8 cellular contexts compared by ENCODE assay signal in genomic region chr15:34855397-34855796, GRCh38.
DNase-seq lines count a peak whose midpoint lies in the region; ATAC-seq, FAIRE-seq and TF ChIP-seq lines count a peak whose summit lies in the region.
"Had no signal": no experiment of that assay in that cellular context is flagged by ENCODE, and none has a peak within 500 bp of the region (broad histone marks: within the 10 kb centered on the region; RNA-seq: fewer than 3 reads in every experiment).

No MANE protein-coding gene starts in this region.

- H3K79me2 ChIP-seq in osteoblast (ENCODE audit: insufficient read depth, low read length): no peaks in the 10 kb centered on the region
- no peaks in the 10 kb centered on the region for H3K79me2 ChIP-seq in HepG2 (ENCODE audit: insufficient read depth, low read length)

- DNase-seq in G401 (ENCODE audit: low spot score): peak; percentile 68
- peak; percentile 83 for DNase-seq in NCI-H1105 treated with DMSO at 0.1 percent for 48 hours (lab: John Stamatoyannopoulos, UW)
- DNase-seq in choroid plexus epithelial cell (ENCODE audit: low read depth): peak; percentile 82
- no peak for DNase-seq in osteoblast (ENCODE audit: insufficient read length, low spot score, missing footprints)
- DNase-seq in GF-D8 (lab: John Stamatoyannopoulos, UW): no peak
- no peak for DNase-seq in HepG2 (ENCODE audit: low spot score)
- DNase-seq: sigmoid colon had no signal

- no peak for FAIRE-seq in HepG2 (lab: Jason Lieb, UNC)

- in situ Hi-C loops in G401 (cut with HindIII; ENCODE audit: low sequenced_read_pairs): no loop called here
- in situ Hi-C loops in HepG2 (cut with HindIII; ENCODE audit: extremely low pct_ligation_motif_present, low pct_unique_long_range_greater_than_20kb): no loop called here

- H3K4me1 ChIP-seq in osteoblast (ENCODE audit: insufficient read depth, low read length) (peaks cover 15% of the 10 kb centered on the region), HepG2 (ENCODE audit: insufficient read depth, low read length) (no peaks in the 10 kb centered on the region)

- H3K4me3 ChIP-seq in choroid plexus epithelial cell (ENCODE audit: low read depth, low read length) (no peak overlapping the region), osteoblast (ENCODE audit: insufficient read depth, low read length) (no peak overlapping the region), HepG2 (replicated peaks in 1 of 3; ENCODE audit: insufficient read depth in 1 of 3, low read depth in 2 of 3, low read length in 3 of 3) (no peak overlapping the region)
- H3K4me3 ChIP-seq: sigmoid colon had no signal

- peaks cover 3% of the 10 kb centered on the region for H4K20me1 ChIP-seq in osteoblast (ENCODE audit: insufficient read depth, low read length)
- no peaks in the 10 kb centered on the region for H4K20me1 ChIP-seq in HepG2 (ENCODE audit: insufficient read depth, low read length)

- TF ChIP-seq CTCF in choroid plexus epithelial cell (conservative IDR thresholded peaks at IDR 0.05; ENCODE audit: low read depth, low read length): no peak
- TF ChIP-seq CTCF in osteoblast (IDR thresholded peaks at IDR 0.05; ENCODE audit: extremely low read depth, low read depth, low read length): no peak
- TF ChIP-seq CTCF in HepG2 (CRISPR knock-in tag; IDR thresholded peaks at IDR 0.05): no peak

- H2AFZ ChIP-seq in osteoblast (ENCODE audit: low read length) (no peak overlapping the region), HepG2 (ENCODE audit: low read length) (no peak overlapping the region)

- ATAC-seq in GM18907 (IDR thresholded peaks at IDR 0.05; ENCODE audit: unreplicated experiment) (no peak), HepG2 (no peak)

- H3K36me3 ChIP-seq in osteoblast (ENCODE audit: insufficient read depth, low read length): peaks cover 14% of the 10 kb centered on the region
- H3K36me3 ChIP-seq in HepG2 (replicated peaks in 1 of 2; ENCODE audit: control insufficient read depth in 1 of 2, insufficient read depth in 2 of 2, low read length in 2 of 2): peaks cover 7 to 25% of the 10 kb centered on the region in 2 experiments

- POLR2A ChIA-PET in HepG2 (lab: Yijun Ruan, JAX): no interaction called here

- H3K9ac ChIP-seq in HepG2 (ENCODE audit: insufficient read depth, low read depth, low read length): no peak overlapping the region

- no peak for TF ChIP-seq RAD21 in HepG2 (CRISPR knock-in tag; IDR thresholded peaks at IDR 0.05)

- H3K27me3 ChIP-seq in osteoblast (ENCODE audit: insufficient read depth, low read length) (no peaks in the 10 kb centered on the region), HepG2 (ENCODE audit: control insufficient read depth in 1 of 2, insufficient read depth in 2 of 2, low read length in 2 of 2) (no peaks in the 10 kb centered on the region)
- H3K27me3 ChIP-seq: sigmoid colon had no signal

- H3K9me3 ChIP-seq in osteoblast (ENCODE audit: low read depth, low read length) (no peaks in the 10 kb centered on the region), HepG2 (ENCODE audit: low read length) (no peaks in the 10 kb centered on the region)
- H3K9me3 ChIP-seq: sigmoid colon had no signal

- TF ChIP-seq POLR2A in HepG2 (IDR thresholded peaks at IDR 0.05; ENCODE audit: insufficient read depth in 1 of 2, low read depth in 2 of 2, low read length in 2 of 2): no peak

- BruUV-seq in HepG2 (replicated peaks; lab: Mats Ljungman, UMichigan): no TSS peak

- intact Hi-C loops in HepG2 (cut with micrococcal nuclease; ENCODE audit: unreplicated experiment): no loop called here

- CTCF ChIA-PET in HepG2 (lab: Yijun Ruan, JAX; ENCODE audit: low intra/inter-chr PET ratio, low total read pairs): no interaction called here

- TF ChIP-seq EP300 in HepG2 (IDR thresholded peaks at IDR 0.05; ENCODE audit: low read depth in 2 of 2, low read length in 2 of 2) (no peak), HepG2 (CRISPR knock-in tag; IDR thresholded peaks at IDR 0.05; ENCODE audit: borderline replicate concordance) (no peak)

- H3K4me2 ChIP-seq in osteoblast (ENCODE audit: insufficient read depth, low read length): peak overlapping the region; percentile 4
- H3K4me2 ChIP-seq in HepG2 (ENCODE audit: low read depth, low read length): no peak overlapping the region

- H3K27ac ChIP-seq in osteoblast (ENCODE audit: low read depth, low read length) (peak overlapping the region; percentile 2), HepG2 (ENCODE audit: extremely low read length, insufficient read depth, low read length) (no peak overlapping the region)
- H3K27ac ChIP-seq: sigmoid colon had no signal

TF ChIP-seq in HepG2, 621 proteins besides CTCF, POLR2A, EP300 and RAD21:
- TF ChIP-seq, protein P1, sequence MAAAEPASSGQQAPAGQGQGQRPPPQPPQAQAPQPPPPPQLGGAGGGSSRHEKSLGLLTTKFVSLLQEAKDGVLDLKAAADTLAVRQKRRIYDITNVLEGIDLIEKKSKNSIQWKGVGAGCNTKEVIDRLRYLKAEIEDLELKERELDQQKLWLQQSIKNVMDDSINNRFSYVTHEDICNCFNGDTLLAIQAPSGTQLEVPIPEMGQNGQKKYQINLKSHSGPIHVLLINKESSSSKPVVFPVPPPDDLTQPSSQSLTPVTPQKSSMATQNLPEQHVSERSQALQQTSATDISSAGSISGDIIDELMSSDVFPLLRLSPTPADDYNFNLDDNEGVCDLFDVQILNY (CRISPR knock-in tag; conservative IDR thresholded peaks at IDR 0.05): no peak
- no peak for TF ChIP-seq ZMYM4 (CRISPR knock-in tag; IDR thresholded peaks at IDR 0.05)
- no peak for TF ChIP-seq MTA3 (CRISPR knock-in tag; IDR thresholded peaks at IDR 0.05)
- no peak for TF ChIP-seq ATAD3A (CRISPR knock-in tag; IDR thresholded peaks at IDR 0.05)
- TF ChIP-seq ZNF749 (CRISPR knock-in tag; IDR thresholded peaks at IDR 0.05; ENCODE audit: borderline replicate concordance): no peak
- no peak for TF ChIP-seq KDM1A (CRISPR knock-in tag; IDR thresholded peaks at IDR 0.05)
- no peak for TF ChIP-seq TMF1 (CRISPR knock-in tag; IDR thresholded peaks at IDR 0.05; ENCODE audit: low read depth)
- no peak for TF ChIP-seq ZBTB42 (CRISPR knock-in tag; IDR thresholded peaks at IDR 0.05)
- TF ChIP-seq SMAD9 (CRISPR knock-in tag; IDR thresholded peaks at IDR 0.05): no peak
- TF ChIP-seq, protein P2, sequence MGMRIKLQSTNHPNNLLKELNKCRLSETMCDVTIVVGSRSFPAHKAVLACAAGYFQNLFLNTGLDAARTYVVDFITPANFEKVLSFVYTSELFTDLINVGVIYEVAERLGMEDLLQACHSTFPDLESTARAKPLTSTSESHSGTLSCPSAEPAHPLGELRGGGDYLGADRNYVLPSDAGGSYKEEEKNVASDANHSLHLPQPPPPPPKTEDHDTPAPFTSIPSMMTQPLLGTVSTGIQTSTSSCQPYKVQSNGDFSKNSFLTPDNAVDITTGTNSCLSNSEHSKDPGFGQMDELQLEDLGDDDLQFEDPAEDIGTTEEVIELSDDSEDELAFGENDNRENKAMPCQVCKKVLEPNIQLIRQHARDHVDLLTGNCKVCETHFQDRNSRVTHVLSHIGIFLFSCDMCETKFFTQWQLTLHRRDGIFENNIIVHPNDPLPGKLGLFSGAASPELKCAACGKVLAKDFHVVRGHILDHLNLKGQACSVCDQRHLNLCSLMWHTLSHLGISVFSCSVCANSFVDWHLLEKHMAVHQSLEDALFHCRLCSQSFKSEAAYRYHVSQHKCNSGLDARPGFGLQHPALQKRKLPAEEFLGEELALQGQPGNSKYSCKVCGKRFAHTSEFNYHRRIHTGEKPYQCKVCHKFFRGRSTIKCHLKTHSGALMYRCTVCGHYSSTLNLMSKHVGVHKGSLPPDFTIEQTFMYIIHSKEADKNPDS (CRISPR knock-in tag; IDR thresholded peaks at IDR 0.05): no peak
- no peak for TF ChIP-seq MAF1 (CRISPR knock-in tag; IDR thresholded peaks at IDR 0.05; ENCODE audit: borderline replicate concordance)
- TF ChIP-seq KMT2A (CRISPR knock-in tag; IDR thresholded peaks at IDR 0.05): no peak
- no peak for TF ChIP-seq ZNF414 (CRISPR knock-in tag; IDR thresholded peaks at IDR 0.05)
- no peak for TF ChIP-seq U2AF1 (optimal IDR thresholded peaks at IDR 0.05; ENCODE audit: low read depth, low read length)
- TF ChIP-seq ZNF557 (CRISPR knock-in tag; IDR thresholded peaks at IDR 0.05): no peak
TF ChIP-seq in HepG2: peak in this region for 0.

Comparison
In these comparisons a context has a peak if more than half of its experiments do, and no peak if none do; other contexts are left out.
1. DNase-seq: peak in G401 (single experiment), NCI-H1105 treated with DMSO at 0.1 percent for 48 hours (single experiment) and choroid plexus epithelial cell (single experiment); none in osteoblast (single experiment), GF-D8 (single experiment) and HepG2 (single experiment).